In the genomic region with DNA sequence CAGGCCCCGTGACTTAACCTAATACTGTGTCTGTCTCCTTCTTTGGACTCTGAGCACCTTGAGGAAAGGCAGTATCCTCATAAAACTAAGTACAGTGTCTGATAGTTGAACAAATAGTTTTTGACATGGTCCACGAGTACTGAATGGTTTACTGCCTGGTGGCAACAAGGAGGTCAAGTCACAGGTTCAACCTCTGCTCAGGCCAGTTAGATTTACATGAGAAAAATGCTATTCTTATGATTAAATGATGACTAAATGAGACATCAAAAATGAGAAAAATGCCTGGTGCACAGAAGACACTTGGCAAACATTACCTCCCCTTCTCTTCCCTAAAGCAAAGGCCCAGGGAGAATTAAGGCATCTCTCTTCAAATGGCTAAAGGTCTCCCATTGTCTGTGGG, we compare ENCODE assay signal across 22 cellular contexts. TPM values are rescaled to one million over a fixed set of nuclear protein-coding genes. Genes with fewer than 3 reads are reported as not detected.
DNase-seq lines count a peak whose midpoint lies in the region; ATAC-seq and TF ChIP-seq lines count a peak whose summit lies in the region.
"Had no signal": no experiment of that assay in that cellular context is flagged by ENCODE, and none has a peak within 500 bp of the region (broad histone marks: within the 10 kb centered on the region; RNA-seq: fewer than 3 reads in every experiment).

No MANE protein-coding gene starts in this region.

- no peak overlapping the region for H3K27ac Mint-ChIP-seq in activated CD4-positive, alpha-beta T cell treated with anti-CD3 and anti-CD28 coated beads, Interleukin-2, amount 10 ng/mL, durations not matched to agents 24 days and 14 days

- peak overlapping the region; percentile 99 for H3K27ac ChIP-seq in PC-9
- H3K27ac ChIP-seq: C4-2B, HL-60, RWPE1, SK-N-MC had no signal

- peak overlapping the region; percentile 83 for H3K4me2 ChIP-seq in PC-9

- no peak for TF ChIP-seq CTCF in PC-9 (conservative IDR thresholded peaks at IDR 0.05)

- H3K79me2 ChIP-seq in PC-9 (ENCODE audit: low read depth): peaks cover 18% of the 10 kb centered on the region; the same call in 1 of the 2 replicates

- peaks cover 61% of the 10 kb centered on the region for H3K36me3 ChIP-seq in PC-9 (ENCODE audit: low read depth)

- no peaks in the 10 kb centered on the region for H3K9me2 ChIP-seq in PC-9 (ENCODE audit: insufficient read depth)

- in situ Hi-C loops in KBM-7 (cut with MboI; ENCODE audit: low pct_unique_long_range_greater_than_20kb, low sequenced_read_pairs): no loop called here

- BruUV-seq in PC-9 (replicated peaks; lab: Mats Ljungman, UMichigan): no TSS peak

- peaks cover 47% of the 10 kb centered on the region for H3F3A ChIP-seq in PC-9 (ENCODE audit: insufficient read depth, low read depth)

- H4K20me1 ChIP-seq in PC-9 (ENCODE audit: insufficient read depth): no peaks in the 10 kb centered on the region

- peaks cover 64% of the 10 kb centered on the region for H3K4me1 ChIP-seq in PC-9 (replicated peaks; ENCODE audit: insufficient read depth)

- peaks cover 8% of the 10 kb centered on the region for H3K36me3 Mint-ChIP-seq in activated CD4-positive, alpha-beta T cell treated with anti-CD3 and anti-CD28 coated beads, Interleukin-2, amount 10 ng/mL, durations not matched to agents 24 days and 14 days (ENCODE audit: low read depth)

- intact Hi-C loops in PC-9 (cut with micrococcal nuclease; ENCODE audit: unreplicated experiment): no loop called here
- intact Hi-C loops in activated CD4-positive, alpha-beta T cell treated with anti-CD3 and anti-CD28 coated beads, Interleukin-2, amount 10 ng/mL, durations not matched to agents 24 days and 14 days (cut with micrococcal nuclease): no loop called here

- no peaks in the 10 kb centered on the region for H3K27me3 Mint-ChIP-seq in activated CD4-positive, alpha-beta T cell treated with anti-CD3 and anti-CD28 coated beads, Interleukin-2, amount 10 ng/mL, durations not matched to agents 24 days and 14 days

- H3K9me3 ChIP-seq in PC-9 (ENCODE audit: insufficient read depth, low read depth): no peaks in the 10 kb centered on the region

- POLR2A ChIA-PET in PC-9 (lab: Charles Lee; ENCODE audit: unreplicated experiment): no interaction called here

- H3K4me1 Mint-ChIP-seq in activated CD4-positive, alpha-beta T cell treated with anti-CD3 and anti-CD28 coated beads, Interleukin-2, amount 10 ng/mL, durations not matched to agents 24 days and 14 days: no peaks in the 10 kb centered on the region

- DNase-seq in EL (peak; percentile 35), PC-9 (no peak), hepatic stellate cell (ENCODE audit: low spot score) (peak; percentile 14), KBM-7 (no peak), NCI-H2171 (lab: John Stamatoyannopoulos, UW) (no peak)
- no peak for DNase-seq in activated CD4-positive, alpha-beta T cell treated with anti-CD3 and anti-CD28 coated beads, Interleukin-2, amount 10 ng/mL, durations not matched to agents 24 days and 14 days
- DNase-seq: AML-193; CD8-positive, alpha-beta memory T cell; DMS53; H7; MV-4-11; NCI-H1105 treated with DMSO at 0.1 percent for 48 hours; NCI-H2081; NCI-H2171 treated with DMSO at 0.1 percent for 48 hours; NCI-H526 treated with DMSO at 0.1 percent for 48 hours; SHP77 treated with DMSO at 0.1 percent for 48 hours; SW 1271 had no signal

- no peak for ATAC-seq in GM18909 (IDR thresholded peaks at IDR 0.05; ENCODE audit: poor library complexity, unreplicated experiment)

- H3K9me3 Mint-ChIP-seq in activated CD4-positive, alpha-beta T cell treated with anti-CD3 and anti-CD28 coated beads, Interleukin-2, amount 10 ng/mL, durations not matched to agents 24 days and 14 days: no peaks in the 10 kb centered on the region
- H3K9me3 Mint-ChIP-seq: CD8-positive, alpha-beta memory T cell had no signal

- CTCF ChIA-PET in PC-9 (lab: Charles Lee): interaction anchor here (0.7 kb wide), 1 partner anchor 321 kb away, joined by 7 read pairs; no protein-coding TSS in a partner anchor

- H2AFZ ChIP-seq in PC-9: no peak overlapping the region

- no peaks in the 10 kb centered on the region for H3K27me3 ChIP-seq in PC-9 (ENCODE audit: insufficient read depth, low read depth)

- H3K4me3 Mint-ChIP-seq in activated CD4-positive, alpha-beta T cell treated with anti-CD3 and anti-CD28 coated beads, Interleukin-2, amount 10 ng/mL, durations not matched to agents 24 days and 14 days: no peak overlapping the region
- H3K4me3 Mint-ChIP-seq: CD8-positive, alpha-beta memory T cell had no signal

- H3K4me3 ChIP-seq in PC-9: no peak overlapping the region
- H3K4me3 ChIP-seq: SK-N-MC had no signal

RNA-seq across cellular contexts. Expression of a gene that starts 48.8 kb away (rescaled TPM):
- 133 and 151 TPM in 2 replicates for total RNA-seq in PC-9 (2021)
- total RNA-seq in activated CD4-positive, alpha-beta T cell treated with anti-CD3 and anti-CD28 coated beads, Interleukin-2, amount 10 ng/mL, durations not matched to agents 24 days and 14 days: 19.7 and 22.1 TPM in 2 replicates

Comparison
In these comparisons a context has a peak if more than half of its experiments do, and no peak if none do; other contexts are left out.
1. DNase-seq: peak in EL (single experiment) and hepatic stellate cell (single experiment); none in PC-9 (0 of 2), KBM-7 (single experiment), activated CD4-positive, alpha-beta T cell treated with anti-CD3 and anti-CD28 coated beads, Interleukin-2, amount 10 ng/mL, durations not matched to agents 24 days and 14 days (single experiment) and NCI-H2171 (single experiment).